Comparison of ENCODE assay signal across 8 cellular contexts in the genomic region with DNA sequence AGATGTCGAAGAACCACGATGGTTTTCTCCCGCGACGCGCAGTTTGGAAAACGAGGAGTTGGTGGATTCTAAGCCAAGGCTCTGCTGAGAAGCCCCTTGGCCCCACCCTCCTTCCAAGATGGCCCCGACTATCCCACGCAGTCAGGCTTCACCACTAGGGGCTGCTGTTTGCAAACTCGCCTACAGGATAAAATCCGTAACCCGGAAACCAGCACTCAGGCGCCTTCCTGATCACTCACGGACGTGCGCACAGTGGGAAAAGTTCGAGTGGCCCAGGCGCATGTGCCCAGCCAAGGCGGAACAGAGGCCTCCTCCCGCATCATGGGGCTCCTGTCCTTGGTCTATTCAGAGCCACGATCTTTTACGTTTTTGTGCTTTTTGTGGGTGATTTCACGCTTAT. TPM values are rescaled to one million over a fixed set of nuclear protein-coding genes. Genes with fewer than 3 reads are reported as not detected.
DNase-seq lines count a peak whose midpoint lies in the region; ATAC-seq and TF ChIP-seq lines count a peak whose summit lies in the region.

No MANE protein-coding gene starts in this region.

- H3K9me3 ChIP-seq in NT2/D1 (ENCODE audit: insufficient read depth, low read length) = no peaks in the 10 kb centered on the region

- H3K27me3 ChIP-seq in NT2/D1 (ENCODE audit: insufficient read depth, insufficient read length) = no peaks in the 10 kb centered on the region

- DNase-seq in NCI-H748 (lab: John Stamatoyannopoulos, UW; ENCODE audit: unreplicated experiment) = peak; percentile 32
- no peak for DNase-seq in NCI-H748 treated with DMSO at 0.1 percent for 48 hours (lab: John Stamatoyannopoulos, UW)
- DNase-seq in NT2/D1 (ENCODE audit: low read depth, low spot score) = peak; percentile 59
- DNase-seq in activated naive CD4-positive, alpha-beta T cell treated with Interleukin-2 at 50 U/mL for 16 hours = peak; percentile 56
- DNase-seq in glutamatergic neuron = peak; percentile 83
- peak; percentile 21 for DNase-seq in putamen (ENCODE audit: low spot score)

- ATAC-seq in HG03095 (IDR thresholded peaks at IDR 0.05; ENCODE audit: unreplicated experiment) (no peak), GM18505 (IDR thresholded peaks at IDR 0.05; ENCODE audit: unreplicated experiment) (no peak)

- no peak overlapping the region for H3K4me3 Mint-ChIP-seq in glutamatergic neuron (ENCODE audit: unreplicated experiment)

- no peaks in the 10 kb centered on the region for H3K36me3 Mint-ChIP-seq in glutamatergic neuron (ENCODE audit: unreplicated experiment)

- H3K36me3 ChIP-seq in NT2/D1 (ENCODE audit: insufficient read depth, insufficient read length, low read length) = peaks cover 79% of the 10 kb centered on the region

- peak; percentile 71 for TF ChIP-seq CTCF in glutamatergic neuron (IDR thresholded peaks at IDR 0.05; ENCODE audit: partially characterized antibody, unreplicated experiment)

- no peak overlapping the region for H3K4me3 ChIP-seq in NT2/D1 (ENCODE audit: insufficient read length, low read depth)

- H3K9ac ChIP-seq in NT2/D1 (ENCODE audit: insufficient read length, low read depth) = peak overlapping the region; percentile 32

- H3K27me3 Mint-ChIP-seq in glutamatergic neuron (ENCODE audit: unreplicated experiment) = peaks cover 5% of the 10 kb centered on the region

- H3K9me3 Mint-ChIP-seq in glutamatergic neuron (ENCODE audit: unreplicated experiment) = peaks cover 12% of the 10 kb centered on the region

- H3K4me1 Mint-ChIP-seq in glutamatergic neuron (ENCODE audit: low read depth, unreplicated experiment) = peaks cover 4% of the 10 kb centered on the region

- no peak for TF ChIP-seq POLR2A in GM18505 (IDR thresholded peaks at IDR 0.05; ENCODE audit: borderline replicate concordance, extremely low read depth, insufficient read depth, insufficient read length)

- peaks cover 37% of the 10 kb centered on the region for H3K4me1 ChIP-seq in NT2/D1 (ENCODE audit: insufficient read depth, insufficient read length)

- H3K27ac Mint-ChIP-seq in glutamatergic neuron (ENCODE audit: unreplicated experiment) = peak overlapping the region; percentile 59

RNA-seq across cellular contexts. Expression of a gene that starts 19.2 kb away (rescaled TPM):
- total RNA-seq in glutamatergic neuron (ENCODE audit: unreplicated experiment) = 204 TPM

RNA-seq across cellular contexts. Expression of a gene that starts 28.0 kb away (rescaled TPM):
- 249 TPM for total RNA-seq in glutamatergic neuron (ENCODE audit: unreplicated experiment)

RNA-seq across cellular contexts. Expression of a gene that starts 31.8 kb away (rescaled TPM):
- total RNA-seq in glutamatergic neuron (ENCODE audit: unreplicated experiment) = 106 TPM

RNA-seq across cellular contexts. Expression of a gene that starts 56.3 kb away (rescaled TPM):
- total RNA-seq in glutamatergic neuron (ENCODE audit: unreplicated experiment) = 96.7 TPM
